In genomic region chr11:44754876-44755552, GRCh38 we compare ENCODE assay signal across 20 cellular contexts. TPM values are rescaled to one million over a fixed set of nuclear protein-coding genes. Genes with fewer than 3 reads are reported as not detected.
A peak's percentile ranks its signal among the peaks of the same experiment; 100 is the strongest.
DNase-seq lines count a peak whose midpoint lies in the region; ATAC-seq and TF ChIP-seq lines count a peak whose summit lies in the region.
"Had no signal": no experiment of that assay in that cellular context is flagged by ENCODE, and none has a peak within 500 bp of the region (broad histone marks: within the 10 kb centered on the region; RNA-seq: fewer than 3 reads in every experiment).

No MANE protein-coding gene starts in this region.

- peaks cover 41% of the 10 kb centered on the region for H3F3A ChIP-seq in neural progenitor cell (ENCODE audit: low read depth)

- peaks cover 61% of the 10 kb centered on the region for H4K20me1 ChIP-seq in neural progenitor cell (ENCODE audit: low read depth)

- H3K27ac ChIP-seq in neural progenitor cell: no peak overlapping the region
- H3K27ac ChIP-seq: right lobe of liver had no signal

- TF ChIP-seq CTCF in endothelial cell (IDR thresholded peaks at IDR 0.05; ENCODE audit: unreplicated experiment) (no peak), neural progenitor cell (IDR thresholded peaks at IDR 0.05) (no peak)

- H3K36me3 ChIP-seq in neural progenitor cell (peaks cover 4% of the 10 kb centered on the region), H7 (replicated peaks; ENCODE audit: control insufficient read depth, insufficient read depth, low read length) (no peaks in the 10 kb centered on the region)
- H3K36me3 ChIP-seq: right lobe of liver had no signal

- DNase-seq in DMS79 treated with DMSO at 0.1 percent for 48 hours (lab: John Stamatoyannopoulos, UW) (peak; percentile 44), NCI-H1092 treated with DMSO at 0.1 percent for 48 hours (lab: John Stamatoyannopoulos, UW) (peak; percentile 61), endothelial cell (ENCODE audit: low spot score) (no peak), neural progenitor cell (ENCODE audit: low spot score) (no peak), COLO668 (lab: John Stamatoyannopoulos, UW; ENCODE audit: unreplicated experiment) (no peak), H7 (no peak)
- DNase-seq: activated CD8-positive, alpha-beta T cell treated with anti-CD3 and anti-CD28 coated beads for 36 hours; activated T-cell treated with anti-CD3 and anti-CD28 coated beads, Interleukin-2, amount 50 U/mL, for 72 hours; dermis blood vessel endothelial cell; NK-92 treated with Interleukin-12 subunit alpha and Interleukin-12 subunit beta, amount 100 ng/mL, for 24 hours; stimulated activated CD4-positive, alpha-beta T cell treated with anti-CD3 and anti-CD28 coated beads, Interleukin-2, amount 100 ng/mL, for 24 hours; SW 1271 had no signal

- H2AFZ ChIP-seq in neural progenitor cell (replicated peaks): no peak overlapping the region

- H3K9me3 Mint-ChIP-seq in endothelial cell (ENCODE audit: unreplicated experiment) (no peaks in the 10 kb centered on the region), neural progenitor cell (peaks cover 12% of the 10 kb centered on the region)

- peak overlapping the region; percentile 64 for H3K4me3 Mint-ChIP-seq in endothelial cell (ENCODE audit: unreplicated experiment)
- H3K4me3 Mint-ChIP-seq in neural progenitor cell: no peak overlapping the region
- H3K4me3 Mint-ChIP-seq: activated CD8-positive, alpha-beta T cell treated with anti-CD3 and anti-CD28 coated beads for 36 hours; activated naive CD8-positive, alpha-beta T cell; activated T-cell treated with anti-CD3 and anti-CD28 coated beads, Interleukin-2, amount 50 U/mL, for 72 hours; IgD-negative memory B cell; memory B cell; neural crest cell had no signal

- no peak overlapping the region for H3K4me3 ChIP-seq in neural progenitor cell
- no peak overlapping the region for H3K4me3 ChIP-seq in H7 (ENCODE audit: insufficient read depth, low read depth, low read length)
- H3K4me3 ChIP-seq: right lobe of liver had no signal

- H3K27me3 Mint-ChIP-seq in endothelial cell (ENCODE audit: unreplicated experiment) (peaks cover 3% of the 10 kb centered on the region), neural progenitor cell (ENCODE audit: insufficient read depth, low read depth) (peaks cover 6% of the 10 kb centered on the region)
- H3K27me3 Mint-ChIP-seq: activated naive CD8-positive, alpha-beta T cell had no signal

- H3K4me2 ChIP-seq in neural progenitor cell: peak overlapping the region; percentile 33

- H3K27ac Mint-ChIP-seq in endothelial cell (ENCODE audit: unreplicated experiment) (no peak overlapping the region), neural progenitor cell (no peak overlapping the region)
- H3K27ac Mint-ChIP-seq: activated CD8-positive, alpha-beta T cell treated with anti-CD3 and anti-CD28 coated beads for 36 hours; activated naive CD8-positive, alpha-beta T cell; activated T-cell treated with anti-CD3 and anti-CD28 coated beads, Interleukin-2, amount 50 U/mL, for 72 hours; IgD-negative memory B cell; memory B cell had no signal

- H3K4me1 ChIP-seq in neural progenitor cell: peaks cover 42% of the 10 kb centered on the region
- H3K4me1 ChIP-seq: right lobe of liver had no signal

- H3K27me3 ChIP-seq in neural progenitor cell (peaks cover 4% of the 10 kb centered on the region), H7 (ENCODE audit: control insufficient read depth, insufficient read depth, low read length) (peaks cover 11% of the 10 kb centered on the region; the same call in 1 of the 2 replicates)
- H3K27me3 ChIP-seq: right lobe of liver had no signal

- H3K9me3 ChIP-seq in neural progenitor cell (ENCODE audit: low read depth): peaks cover 3% of the 10 kb centered on the region
- H3K9me3 ChIP-seq: right lobe of liver had no signal

- peaks cover 68% of the 10 kb centered on the region for H3K4me1 Mint-ChIP-seq in endothelial cell (ENCODE audit: unreplicated experiment)
- peaks cover 56% of the 10 kb centered on the region for H3K4me1 Mint-ChIP-seq in neural progenitor cell
- H3K4me1 Mint-ChIP-seq: memory B cell had no signal

- no peak overlapping the region for H3K9ac ChIP-seq in neural progenitor cell

- peaks cover 22% of the 10 kb centered on the region for H3K79me2 ChIP-seq in neural progenitor cell (ENCODE audit: low read depth)

- ATAC-seq in HG03442 (IDR thresholded peaks at IDR 0.05; ENCODE audit: unreplicated experiment): no peak
- ATAC-seq in GM18520 (IDR thresholded peaks at IDR 0.05; ENCODE audit: unreplicated experiment): no peak
- ATAC-seq: activated CD8-positive, alpha-beta T cell treated with anti-CD3 and anti-CD28 coated beads for 36 hours; activated T-cell treated with anti-CD3 and anti-CD28 coated beads, Interleukin-2, amount 50 U/mL, for 72 hours; esophagus mucosa; right lobe of liver had no signal

- H3K36me3 Mint-ChIP-seq in endothelial cell (ENCODE audit: low read depth, unreplicated experiment) (peaks cover 34% of the 10 kb centered on the region), neural progenitor cell (peaks cover 19% of the 10 kb centered on the region)

RNA-seq across cellular contexts. Expression of gene TSPAN18, which starts 28.3 kb away (rescaled TPM):
- total RNA-seq in endothelial cell (ENCODE audit: unreplicated experiment): 717 TPM
- total RNA-seq in neural progenitor cell (ENCODE audit: low replicate concordance): 16.5 and 33.0 TPM in 2 replicates
- total RNA-seq in H7 (2014; rRNA removed; shearing (Covaris generic)): 25.7 and 27.7 TPM in 2 replicates

Comparison
In these comparisons a context has a peak if more than half of its experiments do, and no peak if none do; other contexts are left out.
1. DNase-seq: peak in DMS79 treated with DMSO at 0.1 percent for 48 hours (single experiment) and NCI-H1092 treated with DMSO at 0.1 percent for 48 hours (single experiment); none in endothelial cell (single experiment), neural progenitor cell (single experiment), COLO668 (single experiment) and H7 (single experiment).
2. RNA of gene TSPAN18, which starts 28.3 kb away (total RNA-seq): 717 TPM in endothelial cell (single experiment); 25.7 to 27.7 TPM in H7 and 16.5 to 33.0 TPM in neural progenitor cell; every median in the first group is over 10 times any median in the second.